Comparison of ENCODE assay signal across 19 cellular contexts in genomic region chr6:149467265-149467664, GRCh38. TPM values are rescaled to one million over a fixed set of nuclear protein-coding genes. Genes with fewer than 3 reads are reported as not detected.
"Had no signal": no experiment of that assay in that cellular context is flagged by ENCODE, and none has a peak within 500 bp of the region (broad histone marks: within the 10 kb centered on the region; RNA-seq: fewer than 3 reads in every experiment).

No MANE protein-coding gene starts in this region.

- H3K27me3 Mint-ChIP-seq: activated CD4-positive, alpha-beta T cell treated with anti-CD3 and anti-CD28 coated beads, Interleukin-2, amount 10 ng/mL, durations not matched to agents 24 days and 14 days; natural killer cell treated with Interleukin-12 subunit alpha and Interleukin-12 subunit beta and Interleukin-15 and Interleukin-18, amount 100 ng/mL, for 72 hours had no signal

- H3K9me3 Mint-ChIP-seq: activated CD4-positive, alpha-beta T cell treated with anti-CD3 and anti-CD28 coated beads, Interleukin-2, amount 10 ng/mL, durations not matched to agents 24 days and 14 days; natural killer cell treated with Interleukin-12 subunit alpha and Interleukin-12 subunit beta and Interleukin-15 and Interleukin-18, amount 100 ng/mL, for 72 hours; T-helper 2 cell treated with Interferon-gamma antibody and Interleukin-4, amounts not matched to agents 5 μg/mL and 100 μg/mL, for 36 hours had no signal

- H3K79me2 ChIP-seq: hepatocyte had no signal

- H3K36me3 ChIP-seq: left lung, suprapubic skin had no signal

- H3K4me2 ChIP-seq: hepatocyte had no signal

- H2AFZ ChIP-seq: hepatocyte had no signal

- FAIRE-seq: colon, keratinocyte had no signal

- H3K9me3 ChIP-seq: left lung, suprapubic skin had no signal

- H3K27me3 ChIP-seq: hepatocyte, left lung had no signal

- H3K27ac Mint-ChIP-seq: natural killer cell treated with Interleukin-12 subunit alpha and Interleukin-12 subunit beta and Interleukin-15 and Interleukin-18, amount 100 ng/mL, for 72 hours; T-helper 2 cell treated with Interferon-gamma antibody and Interleukin-4, amounts not matched to agents 5 μg/mL and 100 μg/mL, for 36 hours had no signal

- H3K4me3 ChIP-seq: hepatocyte, left lung, suprapubic skin had no signal

- H3K36me3 Mint-ChIP-seq: natural killer cell treated with Interleukin-12 subunit alpha and Interleukin-12 subunit beta and Interleukin-15 and Interleukin-18, amount 100 ng/mL, for 72 hours had no signal

- H3K4me3 Mint-ChIP-seq: activated CD4-positive, alpha-beta T cell treated with anti-CD3 and anti-CD28 coated beads, Interleukin-2, amount 10 ng/mL, durations not matched to agents 24 days and 14 days; natural killer cell treated with Interleukin-12 subunit alpha and Interleukin-12 subunit beta and Interleukin-15 and Interleukin-18, amount 100 ng/mL, for 72 hours; T-helper 2 cell treated with Interferon-gamma antibody and Interleukin-4, amounts not matched to agents 5 μg/mL and 100 μg/mL, for 36 hours had no signal

- ATAC-seq: esophagus mucosa; left lung; natural killer cell treated with Interleukin-12 subunit alpha and Interleukin-12 subunit beta and Interleukin-15 and Interleukin-18, amount 100 ng/mL, for 72 hours had no signal

- H3K4me1 ChIP-seq: suprapubic skin had no signal

- H3K27ac ChIP-seq: hepatocyte, left lung, suprapubic skin had no signal

- DNase-seq: activated CD4-positive, alpha-beta T cell treated with anti-CD3 and anti-CD28 coated beads, Interleukin-2, amount 10 ng/mL, durations not matched to agents 24 days and 14 days; activated CD4-positive, CD25-positive, alpha-beta regulatory T cell; activated CD8-positive, alpha-beta memory T cell treated with anti-CD3 and anti-CD28 coated beads for 24 hours; activated effector memory CD4-positive, alpha-beta T cell treated with Interleukin-2 at 50 U/mL for 16 hours; activated naive CD4-positive, alpha-beta T cell treated with anti-CD3 and anti-CD28 coated beads, Interleukin-2, amount 50 U/mL, for 16 hours; left lung; mammary epithelial cell; stimulated activated CD4-positive, alpha-beta T cell treated with anti-CD3 and anti-CD28 coated beads, Interleukin-15, amount 100 ng/mL, for 24 hours; stimulated activated CD4-positive, alpha-beta T cell treated with anti-CD3 and anti-CD28 coated beads, Interleukin-4, amount 100 ng/mL, for 1 hour; stimulated activated naive CD4-positive, alpha-beta T cell treated with Interleukin-2 at 50 U/mL for 16 hours; trophoblast cell had no signal

RNA-seq across cellular contexts. Expression of gene ZC3H12D, which starts 17.5 kb away (rescaled TPM):
- total RNA-seq: glomerular endothelial cell had no signal
